Comparison of ENCODE assay signal across 15 cellular contexts in genomic region chr5:57863661-57864060, GRCh38.
DNase-seq lines count a peak whose midpoint lies in the region; ATAC-seq and TF ChIP-seq lines count a peak whose summit lies in the region.
"Had no signal": no experiment of that assay in that cellular context is flagged by ENCODE, and none has a peak within 500 bp of the region (broad histone marks: within the 10 kb centered on the region; RNA-seq: fewer than 3 reads in every experiment).

No MANE protein-coding gene starts in this region.

- no peak overlapping the region for H3K27ac ChIP-seq in WERI-Rb-1
- H3K27ac ChIP-seq: brain microvascular endothelial cell had no signal

- TF ChIP-seq CTCF in HFFc6 (IDR thresholded peaks at IDR 0.05): no peak
- TF ChIP-seq CTCF in WERI-Rb-1 (IDR thresholded peaks at IDR 0.05; ENCODE audit: low read depth, low read length): no peak

- H3K36me3 ChIP-seq in WERI-Rb-1: no peaks in the 10 kb centered on the region
- H3K36me3 ChIP-seq: brain microvascular endothelial cell had no signal

- H3K9me3 ChIP-seq in WERI-Rb-1 (ENCODE audit: severe bottlenecking): no peaks in the 10 kb centered on the region
- H3K9me3 ChIP-seq: mucosa of descending colon had no signal

- peak overlapping the region; percentile 75 for H3K27ac Mint-ChIP-seq in HFFc6
- H3K27ac Mint-ChIP-seq: CD4-positive, alpha-beta T cell; WTC11 had no signal

- H3K27me3 ChIP-seq in WERI-Rb-1 (ENCODE audit: insufficient read depth, low read depth, severe bottlenecking): no peaks in the 10 kb centered on the region
- H3K27me3 ChIP-seq: brain microvascular endothelial cell had no signal

- H3K9me3 Mint-ChIP-seq in HFFc6: no peaks in the 10 kb centered on the region
- H3K9me3 Mint-ChIP-seq: CD4-positive, alpha-beta T cell had no signal

- ATAC-seq in HG02798 (IDR thresholded peaks at IDR 0.05; ENCODE audit: poor library complexity, unreplicated experiment) (no peak), left lobe of liver (no peak), HG03159 (IDR thresholded peaks at IDR 0.05; ENCODE audit: unreplicated experiment) (no peak)
- ATAC-seq: mucosa of descending colon, WTC11 had no signal

- H3K36me3 Mint-ChIP-seq in HFFc6 (ENCODE audit: low read depth): no peaks in the 10 kb centered on the region; the same call in 1 of the 2 replicates

- no peak overlapping the region for H3K4me3 ChIP-seq in WERI-Rb-1 (ENCODE audit: low read depth, low read length)
- H3K4me3 ChIP-seq: mucosa of descending colon had no signal

- peak; percentile 86 for DNase-seq in HFFc6
- DNase-seq in WERI-Rb-1: peak; percentile 68
- DNase-seq in hepatic stellate cell (ENCODE audit: low spot score): peak; percentile 38
- DNase-seq in DMS79 (lab: John Stamatoyannopoulos, UW): no peak
- DNase-seq in left lobe of liver (ENCODE audit: low spot score): no peak
- DNase-seq: activated effector memory CD4-positive, alpha-beta T cell treated with anti-CD3 and anti-CD28 coated beads, Interleukin-2, amount 50 U/mL, for 16 hours; brain microvascular endothelial cell; CD4-positive, alpha-beta T cell; effector CD4-positive, alpha-beta T cell; kidney; mucosa of descending colon; NCI-H2227 treated with DMSO at 0.1 percent for 48 hours had no signal

- no peak overlapping the region for H3K4me3 Mint-ChIP-seq in HFFc6
- H3K4me3 Mint-ChIP-seq: CD4-positive, alpha-beta T cell; WTC11 had no signal

- H3K27me3 Mint-ChIP-seq in HFFc6 (ENCODE audit: insufficient read depth): no peaks in the 10 kb centered on the region
- H3K27me3 Mint-ChIP-seq: CD4-positive, alpha-beta T cell had no signal

- H3K4me1 Mint-ChIP-seq in HFFc6 (ENCODE audit: low read depth): peaks cover 47% of the 10 kb centered on the region
- H3K4me1 Mint-ChIP-seq: WTC11 had no signal

Comparison
In these comparisons a context has a peak if more than half of its experiments do, and no peak if none do; other contexts are left out.
1. DNase-seq: peak in HFFc6 (single experiment), WERI-Rb-1 (single experiment) and hepatic stellate cell (single experiment); none in DMS79 (single experiment) and left lobe of liver (single experiment).